ENCODE assay signal across 1 cellular context in the genomic region with DNA sequence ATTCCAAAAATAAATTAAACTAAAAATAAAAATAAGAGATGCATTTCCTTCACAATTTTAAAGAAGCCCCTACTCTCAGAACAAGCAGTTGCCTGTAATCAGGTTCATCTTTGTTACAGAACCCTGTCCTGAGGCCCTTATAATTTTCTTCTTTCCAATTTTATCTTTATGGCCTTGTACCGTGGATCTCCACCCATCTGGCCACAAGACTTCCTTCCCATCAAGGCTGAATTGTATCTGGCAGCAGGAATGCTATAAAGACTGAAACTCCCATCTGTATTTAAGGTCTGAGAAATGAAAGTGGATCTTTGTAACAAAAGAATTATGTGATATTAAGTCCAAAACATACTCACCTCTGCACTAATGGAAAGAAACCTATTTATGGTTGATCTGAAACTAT.
TF ChIP-seq lines count a peak whose summit lies in the region.

No MANE protein-coding gene starts in this region.

TF ChIP-seq in GM12878, 131 proteins besides CTCF, POLR2A, EP300 and RAD21 (continued from another document):
- TF ChIP-seq, protein P1, sequence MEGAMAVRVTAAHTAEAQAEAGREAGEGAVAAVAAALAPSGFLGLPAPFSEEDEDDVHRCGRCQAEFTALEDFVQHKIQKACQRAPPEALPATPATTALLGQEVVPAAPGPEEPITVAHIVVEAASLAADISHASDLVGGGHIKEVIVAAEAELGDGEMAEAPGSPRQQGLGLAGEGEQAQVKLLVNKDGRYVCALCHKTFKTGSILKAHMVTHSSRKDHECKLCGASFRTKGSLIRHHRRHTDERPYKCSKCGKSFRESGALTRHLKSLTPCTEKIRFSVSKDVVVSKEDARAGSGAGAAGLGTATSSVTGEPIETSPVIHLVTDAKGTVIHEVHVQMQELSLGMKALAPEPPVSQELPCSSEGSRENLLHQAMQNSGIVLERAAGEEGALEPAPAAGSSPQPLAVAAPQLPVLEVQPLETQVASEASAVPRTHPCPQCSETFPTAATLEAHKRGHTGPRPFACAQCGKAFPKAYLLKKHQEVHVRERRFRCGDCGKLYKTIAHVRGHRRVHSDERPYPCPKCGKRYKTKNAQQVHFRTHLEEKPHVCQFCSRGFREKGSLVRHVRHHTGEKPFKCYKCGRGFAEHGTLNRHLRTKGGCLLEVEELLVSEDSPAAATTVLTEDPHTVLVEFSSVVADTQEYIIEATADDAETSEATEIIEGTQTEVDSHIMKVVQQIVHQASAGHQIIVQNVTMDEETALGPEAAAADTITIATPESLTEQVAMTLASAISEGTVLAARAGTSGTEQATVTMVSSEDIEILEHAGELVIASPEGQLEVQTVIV (IDR thresholded peaks at IDR 0.05; ENCODE audit: borderline replicate concordance, partially characterized antibody), result no peak
- no peak for TF ChIP-seq POLR2AphosphoS5 (IDR thresholded peaks at IDR 0.05; ENCODE audit: low read length)
